ENCODE assay signal across 20 cellular contexts in the genomic region with DNA sequence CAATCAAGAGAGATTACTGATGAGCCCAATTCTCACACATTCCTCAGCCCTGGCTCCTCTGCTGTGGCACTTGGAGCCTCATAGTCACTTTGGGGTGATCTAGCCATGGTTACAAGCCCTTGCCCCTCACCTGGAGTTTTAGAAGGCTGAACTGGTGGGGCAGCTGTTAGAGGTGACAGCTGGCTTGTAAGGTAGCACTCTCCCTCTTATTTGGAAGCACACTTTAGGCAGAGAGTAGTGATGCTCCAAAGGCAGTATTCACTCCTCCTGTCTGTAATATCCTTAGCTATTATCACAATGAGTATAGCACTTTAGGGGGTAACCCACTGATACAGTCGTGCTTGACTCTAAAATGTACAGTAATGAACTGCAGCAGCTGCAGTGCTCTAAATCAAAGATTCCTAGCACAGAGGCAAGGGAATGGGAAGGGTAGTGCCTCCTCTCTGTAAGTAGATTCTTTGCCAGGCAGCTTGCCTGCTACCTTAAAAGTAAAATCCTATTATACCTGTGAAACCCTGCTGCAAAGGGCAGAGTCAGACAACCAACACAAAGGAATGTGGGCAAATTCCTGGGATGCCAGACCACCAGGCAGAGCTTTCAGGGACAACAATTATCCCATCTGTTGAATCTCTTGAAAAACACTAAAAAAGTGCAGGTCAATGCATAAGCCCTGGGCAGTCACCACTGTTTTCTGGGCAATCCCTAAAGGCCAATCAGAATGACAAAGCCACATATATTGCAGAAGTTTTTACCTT.
"Had no signal": no experiment of that assay in that cellular context is flagged by ENCODE, and none has a peak within 500 bp of the region (broad histone marks: within the 10 kb centered on the region; RNA-seq: fewer than 3 reads in every experiment).

No MANE protein-coding gene starts in this region.

- H3K9ac ChIP-seq: parathyroid adenoma had no signal

- H3K79me2 ChIP-seq: hepatocyte, parathyroid adenoma had no signal

- H3K9me3 ChIP-seq: esophagus squamous epithelium, neutrophil had no signal

- H3K4me1 ChIP-seq: esophagus squamous epithelium, parathyroid adenoma, spleen had no signal

- H3K4me3 ChIP-seq: esophagus squamous epithelium, hepatocyte, spleen had no signal

- ATAC-seq: activated CD8-positive, alpha-beta memory T cell treated with anti-CD3 and anti-CD28 coated beads, Interleukin-2, amount 10 ng/mL, durations not matched to agents 7 days and 5 days; naive thymus-derived CD4-positive, alpha-beta T cell; T-cell had no signal

- H3K36me3 ChIP-seq: brain microvascular endothelial cell, esophagus squamous epithelium, neutrophil, spleen had no signal

- H3K27me3 ChIP-seq: brain microvascular endothelial cell, esophagus squamous epithelium, hepatocyte, neutrophil, spleen had no signal

- H2AFZ ChIP-seq: hepatocyte, parathyroid adenoma had no signal

- DNase-seq: activated CD4-positive, alpha-beta memory T cell treated with anti-CD3 and anti-CD28 coated beads, Interleukin-2, amount 10 ng/mL, durations not matched to agents 7 days and 5 days; activated CD4-positive, alpha-beta T cell treated with anti-CD3 and anti-CD28 coated beads for 48 hours; activated CD4-positive, CD25-positive, alpha-beta regulatory T cell; activated CD8-positive, alpha-beta memory T cell treated with anti-CD3 and anti-CD28 coated beads, Interleukin-2, amount 10 ng/mL, durations not matched to agents 7 days and 5 days; activated naive CD8-positive, alpha-beta T cell treated with anti-CD3 and anti-CD28 coated beads, Interleukin-2, amount 10 ng/mL, durations not matched to agents 7 days and 5 days; brain microvascular endothelial cell; cortex of kidney; effector memory CD4-positive, alpha-beta T cell; esophagus squamous epithelium; immature natural killer cell; mesenchymal stem cell; naive thymus-derived CD4-positive, alpha-beta T cell; spleen; stimulated activated CD8-positive, alpha-beta memory T cell treated with anti-CD3 and anti-CD28 coated beads, Interleukin-4, amount 100 ng/mL, for 48 hours; stimulated activated naive CD4-positive, alpha-beta T cell; T-cell; T-helper 9 cell had no signal

- H3K27ac ChIP-seq: brain microvascular endothelial cell, esophagus squamous epithelium, hepatocyte, neutrophil, parathyroid adenoma, spleen had no signal

- H3K4me2 ChIP-seq: hepatocyte had no signal
